21 cellular contexts compared by ENCODE assay signal in genomic region chr1:247056071-247056470, GRCh38. TPM values are rescaled to one million over a fixed set of nuclear protein-coding genes. Genes with fewer than 3 reads are reported as not detected.
DNase-seq lines count a peak whose midpoint lies in the region; FAIRE-seq and TF ChIP-seq lines count a peak whose summit lies in the region.
"Had no signal": no experiment of that assay in that cellular context is flagged by ENCODE, and none has a peak within 500 bp of the region (broad histone marks: within the 10 kb centered on the region; RNA-seq: fewer than 3 reads in every experiment).

No MANE protein-coding gene starts in this region.

- H3K4me1 Mint-ChIP-seq in chondrocyte (ENCODE audit: low read depth): peaks cover 23% of the 10 kb centered on the region
- H3K4me1 Mint-ChIP-seq: CD14-positive monocyte had no signal

- CTCF ChIA-PET in HEK293T (lab: Yijun Ruan, JAX): no interaction called here

- H3K4me3 Mint-ChIP-seq in chondrocyte (ENCODE audit: unreplicated experiment): no peak overlapping the region
- H3K4me3 Mint-ChIP-seq: CD14-positive monocyte had no signal

- TF ChIP-seq POLR2A in H54 (IDR thresholded peaks at IDR 0.05; ENCODE audit: low read depth, low read length): no peak

- peak; percentile 45 for DNase-seq in COLO829 (ENCODE audit: low spot score)
- no peak for DNase-seq in chondrocyte (ENCODE audit: low spot score)
- peak; percentile 4 for DNase-seq in fibroblast of pulmonary artery (ENCODE audit: low read depth)
- peak; percentile 32 for DNase-seq in non-pigmented ciliary epithelial cell (ENCODE audit: low read depth)
- no peak for DNase-seq in HEK293T (ENCODE audit: extremely low spot score)
- DNase-seq in H54 (ENCODE audit: insufficient read length, low spot score): no peak
- DNase-seq in activated naive CD4-positive, alpha-beta T cell treated with anti-CD3 and anti-CD28 coated beads, Interleukin-2, amount 50 U/mL, for 16 hours: no peak
- no peak for DNase-seq in medulla oblongata (ENCODE audit: extremely low spot score)
- DNase-seq: AML-193; Calu3; CD4-positive, alpha-beta memory T cell; DMS 273 treated with DMSO at 0.1 percent for 48 hours; DND-41; EL; IMR-90 had no signal

- peaks cover 17% of the 10 kb centered on the region for H3K36me3 Mint-ChIP-seq in chondrocyte (ENCODE audit: low read depth)

- POLR2A ChIA-PET in HEK293T (lab: Yijun Ruan, JAX): no interaction called here

- peaks cover 47% of the 10 kb centered on the region for H3K9me3 Mint-ChIP-seq in chondrocyte (ENCODE audit: low read depth)

- peak overlapping the region; percentile 20 for H3K27ac Mint-ChIP-seq in chondrocyte (ENCODE audit: unreplicated experiment)
- H3K27ac Mint-ChIP-seq: CD14-positive monocyte; CD4-positive, alpha-beta memory T cell had no signal

- no peak overlapping the region for H3K4me3 ChIP-seq in fibroblast of pulmonary artery (replicated peaks; ENCODE audit: low read depth, low read length)
- H3K4me3 ChIP-seq: A549, GM12878 had no signal

- TF ChIP-seq CTCF in chondrocyte (IDR thresholded peaks at IDR 0.05): no peak
- TF ChIP-seq CTCF in fibroblast of pulmonary artery (IDR thresholded peaks at IDR 0.05; ENCODE audit: low read length, missing control alignments): no peak

- no peak for FAIRE-seq in H54 (lab: Jason Lieb, UNC)
- FAIRE-seq: A549, GM12878, GM19239, H1, HTR-8/SVneo had no signal

- H3K27me3 Mint-ChIP-seq in chondrocyte (ENCODE audit: low read depth): no peaks in the 10 kb centered on the region
- H3K27me3 Mint-ChIP-seq: CD4-positive, alpha-beta memory T cell had no signal

TF ChIP-seq in HEK293T, 16 proteins besides CTCF, POLR2A, EP300 and RAD21:
- no peak for TF ChIP-seq SP1 (IDR thresholded peaks at IDR 0.05)
- no peak for TF ChIP-seq FOXA1 (IDR thresholded peaks at IDR 0.05)
- TF ChIP-seq TARDBP (IDR thresholded peaks at IDR 0.05): no peak
- TF ChIP-seq NFRKB (IDR thresholded peaks at IDR 0.05): no peak
- TF ChIP-seq L3MBTL2 (conservative IDR thresholded peaks at IDR 0.05): no peak
- no peak for TF ChIP-seq ZNF384 (IDR thresholded peaks at IDR 0.05)
- no peak for TF ChIP-seq SUZ12 (IDR thresholded peaks at IDR 0.05)
- no peak for TF ChIP-seq FOXK2 (IDR thresholded peaks at IDR 0.05)
- TF ChIP-seq LEF1 (IDR thresholded peaks at IDR 0.05; ENCODE audit: borderline replicate concordance): no peak
- TF ChIP-seq ARNT (IDR thresholded peaks at IDR 0.05): no peak
- no peak for TF ChIP-seq ELF4 (IDR thresholded peaks at IDR 0.05)
- TF ChIP-seq BHLHE40 (IDR thresholded peaks at IDR 0.05; ENCODE audit: borderline replicate concordance): no peak
- no peak for TF ChIP-seq PKNOX1 (IDR thresholded peaks at IDR 0.05)
- no peak for TF ChIP-seq CTBP1 (IDR thresholded peaks at IDR 0.05; ENCODE audit: borderline replicate concordance)
- no peak for TF ChIP-seq HDGF (IDR thresholded peaks at IDR 0.05; ENCODE audit: borderline replicate concordance)
- TF ChIP-seq FOXM1 (IDR thresholded peaks at IDR 0.05; ENCODE audit: borderline replicate concordance): no peak

RNA-seq across cellular contexts. Expression of gene ZNF670, which starts 22.5 kb away (rescaled TPM):
- total RNA-seq in chondrocyte: 2.3 to 3.6 TPM (median 2.7 TPM) in 3 replicates

RNA-seq across cellular contexts. Expression of gene ZNF669, which starts 48.1 kb away (rescaled TPM):
- 6.1 to 9.3 TPM (median 8.3 TPM) in 3 replicates for total RNA-seq in chondrocyte

RNA-seq across cellular contexts. Expression of gene ZNF695, which starts 48.2 kb away (rescaled TPM):
- 1.4 to 1.9 TPM (median 1.7 TPM) in 3 replicates for total RNA-seq in chondrocyte
- total RNA-seq: CD4-positive, alpha-beta memory T cell had no signal

Comparison
In these comparisons a context has a peak if more than half of its experiments do, and no peak if none do; other contexts are left out.
1. DNase-seq: peak in COLO829 (single experiment), fibroblast of pulmonary artery (single experiment) and non-pigmented ciliary epithelial cell (single experiment); none in chondrocyte (single experiment), HEK293T (single experiment), H54 (single experiment), activated naive CD4-positive, alpha-beta T cell treated with anti-CD3 and anti-CD28 coated beads, Interleukin-2, amount 50 U/mL, for 16 hours (single experiment) and medulla oblongata (single experiment).